Comparison of ENCODE assay signal across 32 cellular contexts in genomic region chr17:36631022-36631421, GRCh38.
"Had no signal": no experiment of that assay in that cellular context is flagged by ENCODE, and none has a peak within 500 bp of the region (broad histone marks: within the 10 kb centered on the region; RNA-seq: fewer than 3 reads in every experiment).

No MANE protein-coding gene starts in this region.

- H2AFZ ChIP-seq: parathyroid adenoma had no signal

- H3K36me3 Mint-ChIP-seq: naive thymus-derived CD4-positive, alpha-beta T cell; natural killer cell; stimulated activated memory B cell treated with anti-CD40 and anti-IgM and Interleukin-4, amounts not matched to agents 10 μg/mL and 1 μg/mL and 100 μg/mL, for 72 hours; type B pancreatic cell had no signal

- H3K27ac Mint-ChIP-seq: naive thymus-derived CD4-positive, alpha-beta T cell; natural killer cell; nephron; progenitor cell of endocrine pancreas; stimulated activated memory B cell treated with anti-CD40 and anti-IgM and Interleukin-4, amounts not matched to agents 10 μg/mL and 1 μg/mL and 100 μg/mL, for 72 hours; type B pancreatic cell had no signal

- DNase-seq: naive thymus-derived CD4-positive, alpha-beta T cell; natural killer cell; nucleus accumbens; ovary; posterior cingulate gyrus; psoas muscle; right cardiac atrium; spleen; stimulated activated CD4-positive, alpha-beta T cell treated with anti-CD3 and anti-CD28 coated beads, Interleukin-12 subunit alpha, Interleukin-12 subunit beta, amount 100 ng/mL, for 4 hours; stimulated activated CD4-positive, alpha-beta T cell treated with anti-CD3 and anti-CD28 coated beads, Interleukin-1b, Interleukin-23, amount 100 ng/mL, for 48 hours; stimulated activated CD4-positive, alpha-beta T cell treated with anti-CD3 and anti-CD28 coated beads, Interleukin-4, amount 100 ng/mL, for 1 hour; stimulated activated CD4-positive, alpha-beta T cell treated with anti-CD3 and anti-CD28 coated beads, Interleukin-4, amount 100 ng/mL, for 4 hours; stimulated activated CD8-positive, alpha-beta memory T cell treated with anti-CD3 and anti-CD28 coated beads, Interleukin-4, amount 100 ng/mL, for 48 hours; stimulated activated naive CD4-positive, alpha-beta T cell; stimulated activated naive CD8-positive, alpha-beta T cell treated with anti-CD3 and anti-CD28 coated beads, Interleukin-15, amount 100 ng/mL, for 72 hours; stimulated activated naive CD8-positive, alpha-beta T cell treated with anti-CD3 and anti-CD28 coated beads, Interleukin-15, Interleukin-2, amounts not matched to agents 100 U/mL and 50 U/mL, for 24 hours; substantia nigra; testis; tibial artery; transverse colon; upper lobe of right lung; uterus had no signal

- H3K27me3 ChIP-seq: ovary, testis, uterus had no signal

- H3K9ac ChIP-seq: parathyroid adenoma had no signal

- H3K9me3 Mint-ChIP-seq: naive thymus-derived CD4-positive, alpha-beta T cell; natural killer cell; nephron; stimulated activated memory B cell treated with anti-CD40 and anti-IgM and Interleukin-4, amounts not matched to agents 10 μg/mL and 1 μg/mL and 100 μg/mL, for 72 hours; stimulated activated naive CD8-positive, alpha-beta T cell treated with anti-CD3 and anti-CD28 coated beads, Interleukin-15, amount 100 ng/mL, for 72 hours; type B pancreatic cell had no signal

- H3K4me3 Mint-ChIP-seq: naive thymus-derived CD4-positive, alpha-beta T cell; natural killer cell; nephron; stimulated activated memory B cell treated with anti-CD40 and anti-IgM and Interleukin-4, amounts not matched to agents 10 μg/mL and 1 μg/mL and 100 μg/mL, for 72 hours; stimulated activated naive CD8-positive, alpha-beta T cell treated with anti-CD3 and anti-CD28 coated beads, Interleukin-15, amount 100 ng/mL, for 72 hours; type B pancreatic cell had no signal

- H3K79me2 ChIP-seq: parathyroid adenoma had no signal

- ATAC-seq: naive thymus-derived CD4-positive, alpha-beta T cell; natural killer cell; psoas muscle; right cardiac atrium; sciatic nerve; stimulated activated memory B cell treated with anti-CD40 and anti-IgM and Interleukin-4, amounts not matched to agents 10 μg/mL and 1 μg/mL and 100 μg/mL, for 72 hours; stimulated activated naive CD8-positive, alpha-beta T cell treated with anti-CD3 and anti-CD28 coated beads, Interleukin-15, amount 100 ng/mL, for 72 hours; stimulated activated naive CD8-positive, alpha-beta T cell treated with anti-CD3 and anti-CD28 coated beads, Interleukin-15, Interleukin-2, amounts not matched to agents 100 U/mL and 50 U/mL, for 24 hours; upper lobe of right lung had no signal

- H3K36me3 ChIP-seq: neutrophil, ovary, spleen, suprapubic skin, tibial artery, transverse colon, upper lobe of right lung, uterus had no signal

- H3K27ac ChIP-seq: neutrophil, ovary, parathyroid adenoma, psoas muscle, skin epidermis, spleen, suprapubic skin, testis, tibial artery, transverse colon, upper lobe of right lung, uterus had no signal

- H3K9me3 ChIP-seq: neutrophil, ovary, psoas muscle, spleen, suprapubic skin, testis, tibial artery, transverse colon, upper lobe of right lung, uterus had no signal

- H3K4me2 ChIP-seq: smooth muscle cell had no signal

- H3K4me3 ChIP-seq: ovary, psoas muscle, skin epidermis, smooth muscle cell, spleen, suprapubic skin, testis, tibial artery, transverse colon, upper lobe of right lung, uterus had no signal

- H3K4me1 ChIP-seq: parathyroid adenoma, psoas muscle, testis, tibial artery, transverse colon, upper lobe of right lung, uterus had no signal

- H3K4me1 Mint-ChIP-seq: natural killer cell; stimulated activated memory B cell treated with anti-CD40 and anti-IgM and Interleukin-4, amounts not matched to agents 10 μg/mL and 1 μg/mL and 100 μg/mL, for 72 hours; stimulated activated naive CD8-positive, alpha-beta T cell treated with anti-CD3 and anti-CD28 coated beads, Interleukin-15, amount 100 ng/mL, for 72 hours had no signal
